Comparison of ENCODE assay signal across 8 cellular contexts in genomic region chr9:12464910-12465512, GRCh38.
DNase-seq lines count a peak whose midpoint lies in the region; ATAC-seq and TF ChIP-seq lines count a peak whose summit lies in the region.

No MANE protein-coding gene starts in this region.

- CTCF ChIA-PET in HCT116 (lab: Charles Lee) = no interaction called here
- CTCF ChIA-PET in Panc1 (lab: Charles Lee) = no interaction called here

- no peak overlapping the region for H3K4me2 ChIP-seq in HCT116 (ENCODE audit: low read length)

- H3K9ac ChIP-seq in HCT116 (ENCODE audit: low read length) = no peak overlapping the region

- H3K4me3 ChIP-seq in AG10803 (ENCODE audit: low read length) (no peak overlapping the region), HCT116 (replicated peaks in 1 of 2; ENCODE audit: low read depth in 1 of 2, low read length in 2 of 2) (no peak overlapping the region), Panc1 (ENCODE audit: low read depth in 2 of 2, low read length in 2 of 2) (no peak overlapping the region), upper lobe of right lung (no peak overlapping the region), stomach (no peak overlapping the region)

- no peaks in the 10 kb centered on the region for H3K27me3 ChIP-seq in HCT116 (ENCODE audit: insufficient read depth, low read length)
- no peaks in the 10 kb centered on the region for H3K27me3 ChIP-seq in Panc1 (ENCODE audit: control insufficient read depth, insufficient read depth, low read length)
- H3K27me3 ChIP-seq in foreskin keratinocyte = no peaks in the 10 kb centered on the region
- H3K27me3 ChIP-seq in upper lobe of right lung = no peaks in the 10 kb centered on the region
- H3K27me3 ChIP-seq in stomach = no peaks in the 10 kb centered on the region

- DNase-seq in AG10803 (ENCODE audit: low read depth) (peak; percentile 9), HCT116 (ENCODE audit: low read depth, low spot score) (no peak), Panc1 (ENCODE audit: low read depth, low spot score) (no peak), foreskin keratinocyte (peak in 1 of 2 donors; percentile 11), upper lobe of right lung (no peak), activated gamma-delta T cell treated with Interleukin-2 at 50 U/mL for 16 hours (no peak), stomach (no peak)
- DNase-seq in activated CD8-positive, alpha-beta memory T cell treated with anti-CD3 and anti-CD28 coated beads, Interleukin-2, amount 50 U/mL, for 48 hours = no peak

- H3K79me2 ChIP-seq in HCT116 (ENCODE audit: insufficient read depth, low read length) = no peaks in the 10 kb centered on the region

- no peaks in the 10 kb centered on the region for H3K9me2 ChIP-seq in HCT116 (ENCODE audit: insufficient read depth)

- BruUV-seq in HCT116 (replicated peaks; lab: Mats Ljungman, UMichigan) (no TSS peak), Panc1 (replicated peaks; lab: Mats Ljungman, UMichigan) (no TSS peak)

- H3K27ac ChIP-seq in HCT116 (ENCODE audit: low read depth, low read length) (no peak overlapping the region), Panc1 (ENCODE audit: low read length) (no peak overlapping the region), foreskin keratinocyte (no peak overlapping the region), upper lobe of right lung (no peak overlapping the region), stomach (no peak overlapping the region)

- no peak overlapping the region for H2AFZ ChIP-seq in HCT116 (ENCODE audit: low read depth, low read length, poor library complexity, severe bottlenecking)

- peak; percentile 39 for TF ChIP-seq RAD21 in HCT116 (IDR thresholded peaks at IDR 0.05; ENCODE audit: low read depth)

- POLR2A ChIA-PET in HCT116 (lab: Charles Lee) (no interaction called here), Panc1 (lab: Charles Lee) (no interaction called here)

- 0 to 2% (median 0%) methylated on average over 2 of the region's 2 CpGs for WGBS in stomach, 5 donors

- TF ChIP-seq POLR2A in HCT116 (IDR thresholded peaks at IDR 0.05; ENCODE audit: borderline replicate concordance, extremely low read depth, insufficient read depth, insufficient read length) (no peak), stomach (IDR thresholded peaks at IDR 0.05) (no peak)

- in situ Hi-C loops in Panc1 (cut with HindIII; ENCODE audit: low pct_unique_long_range_greater_than_20kb, low sequenced_read_pairs) = no loop called here

- ATAC-seq in HCT116 (no peak), Panc1 (no peak), foreskin keratinocyte (no peak), upper lobe of right lung (no peak)

- TF ChIP-seq CTCF in AG10803 (conservative IDR thresholded peaks at IDR 0.05; ENCODE audit: low read length) = peak; percentile 60
- TF ChIP-seq CTCF in HCT116 (IDR thresholded peaks at IDR 0.05 in 2 of 3, conservative IDR thresholded peaks at IDR 0.05 in 1 of 3; ENCODE audit: borderline replicate concordance in 1 of 3, insufficient read depth in 1 of 3, low read depth in 2 of 3, low read length in 2 of 3) = peak in 2 of 3 experiments; percentile 44 to 70; a peak in 4 of 6 replicates
- TF ChIP-seq CTCF in Panc1 (IDR thresholded peaks at IDR 0.05) = peak; percentile 36; the same call in 1 of the 2 replicates
- TF ChIP-seq CTCF in foreskin keratinocyte (conservative IDR thresholded peaks at IDR 0.05) = peak; percentile 68
- TF ChIP-seq CTCF in upper lobe of right lung (IDR thresholded peaks at IDR 0.05) = peak; percentile 59
- peak in 2 of 7 experiments; percentile 31 to 49 for TF ChIP-seq CTCF in stomach (IDR thresholded peaks at IDR 0.05)

- intact Hi-C loops in HCT116 (cut with micrococcal nuclease) = no loop called here
- intact Hi-C loops in Panc1 (cut with micrococcal nuclease; ENCODE audit: unreplicated experiment) = no loop called here
- intact Hi-C loops in upper lobe of right lung (cut with DNase I) = no loop called here
- intact Hi-C loops in stomach (cut with DNase I; ENCODE audit: low total_unique reads) = no loop called here

- RAD21 ChIA-PET in HCT116 (lab: Charles Lee; ENCODE audit: low non-redundant PET in 1 of 2, low total read pairs in 2 of 2, uncharacterized antibody in 2 of 2, unreplicated experiment in 2 of 2) = no interaction called here

- no peak for TF ChIP-seq EP300 in stomach (IDR thresholded peaks at IDR 0.05)

- H3K36me3 ChIP-seq in HCT116 (ENCODE audit: control insufficient read depth in 1 of 2, insufficient read depth in 2 of 2, low read length in 2 of 2) (no peaks in the 10 kb centered on the region), Panc1 (ENCODE audit: control insufficient read depth, insufficient read depth, low read length) (no peaks in the 10 kb centered on the region), upper lobe of right lung (no peaks in the 10 kb centered on the region), stomach (no peaks in the 10 kb centered on the region)

- H3K4me1 ChIP-seq in HCT116 (ENCODE audit: control insufficient read depth in 1 of 2, insufficient read depth in 2 of 2, low read length in 2 of 2) (no peaks in the 10 kb centered on the region), Panc1 (ENCODE audit: control insufficient read depth, insufficient read depth, low read length) (no peaks in the 10 kb centered on the region), foreskin keratinocyte (no peaks in the 10 kb centered on the region), upper lobe of right lung (no peaks in the 10 kb centered on the region), stomach (no peaks in the 10 kb centered on the region)

- H3K9me3 ChIP-seq in HCT116 (ENCODE audit: control insufficient read depth in 1 of 2, insufficient read depth in 1 of 2, low read depth in 1 of 2, low read length in 2 of 2) (no peaks in the 10 kb centered on the region), Panc1 (ENCODE audit: control insufficient read depth, insufficient read depth, low read depth, low read length) (no peaks in the 10 kb centered on the region), upper lobe of right lung (no peaks in the 10 kb centered on the region), stomach (no peaks in the 10 kb centered on the region)

- H4K20me1 ChIP-seq in HCT116 (ENCODE audit: insufficient read depth) = no peaks in the 10 kb centered on the region

TF ChIP-seq in HCT116, 20 proteins besides CTCF, POLR2A, EP300 and RAD21:
- no peak for TF ChIP-seq ZNF274 (IDR thresholded peaks at IDR 0.05; ENCODE audit: low read depth, low read length)
- no peak for TF ChIP-seq SP1 (IDR thresholded peaks at IDR 0.05; ENCODE audit: low read depth)
- TF ChIP-seq EZH2 (IDR thresholded peaks at IDR 0.05) = no peak
- no peak for TF ChIP-seq POLR2AphosphoS5 (IDR thresholded peaks at IDR 0.05; ENCODE audit: low read depth, low read length)
- no peak for TF ChIP-seq FOSL1 (IDR thresholded peaks at IDR 0.05; ENCODE audit: low read depth)
- TF ChIP-seq SRF (IDR thresholded peaks at IDR 0.05; ENCODE audit: low read depth) = no peak
- TF ChIP-seq YY1 (IDR thresholded peaks at IDR 0.05; ENCODE audit: extremely low read depth, insufficient replicate concordance, low read depth, low read length) = no peak
- TF ChIP-seq JUND (IDR thresholded peaks at IDR 0.05) = no peak
- TF ChIP-seq CBX3 (IDR thresholded peaks at IDR 0.05; ENCODE audit: low read depth) = no peak
- no peak for TF ChIP-seq ZFX (IDR thresholded peaks at IDR 0.05)
